8 cellular contexts compared by ENCODE assay signal in genomic region chr2:120223034-120223912, GRCh38. TPM values are rescaled to one million over a fixed set of nuclear protein-coding genes. Genes with fewer than 3 reads are reported as not detected.
DNase-seq lines count a peak whose midpoint lies in the region; ATAC-seq and TF ChIP-seq lines count a peak whose summit lies in the region.

TSS of gene TMEM185B (minus strand) at chr2:120223400. CDS start at chr2:120222976, 424 bp downstream.

- peak within 1 kb of the TSS; percentile 58 to 100 (median 96) for H3K27ac ChIP-seq in skin epidermis

- peak in 1 of 2 experiments; percentile 61 for TF ChIP-seq CTCF in brain (conservative IDR thresholded peaks at IDR 0.05)

- DNase-seq in A172 (ENCODE audit: low spot score): peak; percentile 67
- peak; percentile 39 for DNase-seq in NCI-H2029 treated with DMSO at 0.1 percent for 48 hours (lab: John Stamatoyannopoulos, UW)
- peak; percentile 77 for DNase-seq in UCSD-AML1 (lab: John Stamatoyannopoulos, UW; ENCODE audit: unreplicated experiment)

- H3K4me3 ChIP-seq in iPS-18c (ENCODE audit: insufficient read depth, low read depth, low read length): peak within 1 kb of the TSS; percentile 66
- H3K4me3 ChIP-seq in skin epidermis: peak within 1 kb of the TSS; percentile 53 to 73 (median 61)

- H3K27me3 Mint-ChIP-seq in brain: peaks cover 13% of the 10 kb centered on the region

- H3K9me3 ChIP-seq in iPS-18c (ENCODE audit: control insufficient read depth, insufficient read depth, low read length): peaks cover 4% of the 10 kb centered on the region

- H3K4me3 Mint-ChIP-seq in brain: peak within 1 kb of the TSS; percentile 84 to 90 (median 85)

- peaks cover 39% of the 10 kb centered on the region for H3K4me1 Mint-ChIP-seq in brain

- peak within 1 kb of the TSS; percentile 46 to 94 (median 84) for H3K27ac Mint-ChIP-seq in brain

- H3K9me3 Mint-ChIP-seq in brain: peaks cover 11 to 20% (median 18%) of the 10 kb centered on the region in 5 experiments

- ATAC-seq in GM18517 (IDR thresholded peaks at IDR 0.05; ENCODE audit: unreplicated experiment): peak; percentile 81
- ATAC-seq in HG03039 (IDR thresholded peaks at IDR 0.05; ENCODE audit: unreplicated experiment): peak; percentile 78

- H3K36me3 Mint-ChIP-seq in brain: peaks cover 40% of the 10 kb centered on the region

RNA-seq across cellular contexts. Expression of gene TMEM185B, which starts in this region (rescaled TPM):
- total RNA-seq in A172 (2014; rRNA removed; shearing (Covaris generic)): 36.9 and 38.1 TPM in 2 replicates
- 7.3 TPM for polyA plus RNA-seq in brain (ENCODE audit: insufficient read depth, low read depth, low replicate concordance)

Comparison
In these comparisons a context has a peak if more than half of its experiments do, and no peak if none do; other contexts are left out.
1. Peak in every context shown above with its lines: DNase-seq, ATAC-seq, H3K4me3 ChIP-seq and H3K27ac ChIP-seq.